Comparison of ENCODE assay signal across 9 cellular contexts in genomic region chr19:56476671-56477428, GRCh38. TPM values are rescaled to one million over a fixed set of nuclear protein-coding genes. Genes with fewer than 3 reads are reported as not detected.
A peak's percentile ranks its signal among the peaks of the same experiment; 100 is the strongest.
DNase-seq lines count a peak whose midpoint lies in the region; ATAC-seq and TF ChIP-seq lines count a peak whose summit lies in the region.
"Had no signal": no experiment of that assay in that cellular context is flagged by ENCODE, and none has a peak within 500 bp of the region (broad histone marks: within the 10 kb centered on the region; RNA-seq: fewer than 3 reads in every experiment).

Gene ZNF667, minus strand, starts transcription at chr19:56477345. Its CDS starts 14,975 bp downstream, at chr19:56462370.

- H3K9ac ChIP-seq in neural progenitor cell, result no peak within 1 kb of the TSS

- peak within 1 kb of the TSS; percentile 90 for H2AFZ ChIP-seq in neural progenitor cell (replicated peaks)

- peaks cover 9% of the 10 kb centered on the region for H3K4me1 Mint-ChIP-seq in activated CD8-positive, alpha-beta memory T cell treated with anti-CD3 and anti-CD28 coated beads, Interleukin-2, amount 10 ng/mL, durations not matched to agents 7 days and 5 days
- no peaks in the 10 kb centered on the region for H3K4me1 Mint-ChIP-seq in neural progenitor cell

- H3K36me3 ChIP-seq in neural progenitor cell (no peaks in the 10 kb centered on the region), tibial artery (peaks cover 29 to 39% (median 36%) of the 10 kb centered on the region in 3 donors)

- peak within 1 kb of the TSS; percentile 69 for H3K27ac Mint-ChIP-seq in activated CD8-positive, alpha-beta memory T cell treated with anti-CD3 and anti-CD28 coated beads, Interleukin-2, amount 10 ng/mL, durations not matched to agents 7 days and 5 days
- H3K27ac Mint-ChIP-seq in neural progenitor cell, result no peak within 1 kb of the TSS

- ATAC-seq in activated CD8-positive, alpha-beta memory T cell treated with anti-CD3 and anti-CD28 coated beads, Interleukin-2, amount 10 ng/mL, durations not matched to agents 7 days and 5 days, result no peak
- ATAC-seq in HG02870 (IDR thresholded peaks at IDR 0.05; ENCODE audit: unreplicated experiment), result no peak
- ATAC-seq: A549 had no signal

- peaks cover 35% of the 10 kb centered on the region for H3K9me3 Mint-ChIP-seq in activated CD8-positive, alpha-beta memory T cell treated with anti-CD3 and anti-CD28 coated beads, Interleukin-2, amount 10 ng/mL, durations not matched to agents 7 days and 5 days (ENCODE audit: low read depth)
- peaks cover 51% of the 10 kb centered on the region for H3K9me3 Mint-ChIP-seq in neural progenitor cell

- DNase-seq in NCI-H1092 treated with DMSO at 0.1 percent for 48 hours (lab: John Stamatoyannopoulos, UW) (peak; percentile 0), NCI-H1092 (lab: John Stamatoyannopoulos, UW) (no peak), fibroblast of gingiva (ENCODE audit: low read depth) (peak; percentile 46), neural progenitor cell (ENCODE audit: low spot score) (peak; percentile 7), tibial artery (no peak), HCEC 1CT (no peak)
- DNase-seq in activated CD8-positive, alpha-beta memory T cell treated with anti-CD3 and anti-CD28 coated beads, Interleukin-2, amount 10 ng/mL, durations not matched to agents 7 days and 5 days, result no peak

- H3K79me2 ChIP-seq in neural progenitor cell (ENCODE audit: low read depth), result peaks cover 42% of the 10 kb centered on the region

- H3K27me3 Mint-ChIP-seq in activated CD8-positive, alpha-beta memory T cell treated with anti-CD3 and anti-CD28 coated beads, Interleukin-2, amount 10 ng/mL, durations not matched to agents 7 days and 5 days, result peaks cover 4% of the 10 kb centered on the region
- H3K27me3 Mint-ChIP-seq in neural progenitor cell (ENCODE audit: insufficient read depth, low read depth), result peaks cover 8% of the 10 kb centered on the region

- H3F3A ChIP-seq in neural progenitor cell (ENCODE audit: low read depth), result no peaks in the 10 kb centered on the region

- intact Hi-C loops in tibial artery (cut with DNase I; ENCODE audit: low total_unique reads), result no loop called here

- no peaks in the 10 kb centered on the region for H4K20me1 ChIP-seq in neural progenitor cell (ENCODE audit: low read depth)

- H3K4me2 ChIP-seq in neural progenitor cell, result peak within 1 kb of the TSS; percentile 78
- H3K4me2 ChIP-seq: A549 had no signal

- peak within 1 kb of the TSS; percentile 68 for H3K4me3 Mint-ChIP-seq in activated CD8-positive, alpha-beta memory T cell treated with anti-CD3 and anti-CD28 coated beads, Interleukin-2, amount 10 ng/mL, durations not matched to agents 7 days and 5 days
- no peak within 1 kb of the TSS for H3K4me3 Mint-ChIP-seq in neural progenitor cell

- no peak for TF ChIP-seq CTCF in neural progenitor cell (IDR thresholded peaks at IDR 0.05)
- TF ChIP-seq CTCF in tibial artery (IDR thresholded peaks at IDR 0.05), result no peak

- CTCF ChIA-PET in activated CD8-positive, alpha-beta memory T cell treated with anti-CD3 and anti-CD28 coated beads, Interleukin-2, amount 10 ng/mL, durations not matched to agents 7 days and 5 days (lab: Charles Lee), result no interaction called here

- H3K27me3 ChIP-seq in neural progenitor cell (no peaks in the 10 kb centered on the region), tibial artery (no peaks in the 10 kb centered on the region)

- H3K27ac ChIP-seq in neural progenitor cell (peak within 1 kb of the TSS; percentile 55), tibial artery (peak within 1 kb of the TSS; percentile 77 to 82)
- H3K27ac ChIP-seq: A549 had no signal

- H3K9me3 ChIP-seq in neural progenitor cell (ENCODE audit: low read depth) (no peaks in the 10 kb centered on the region), tibial artery (peaks cover 0 to 51% (median 28%) of the 10 kb centered on the region in 3 donors)

- H3K4me3 ChIP-seq in neural progenitor cell (peak within 1 kb of the TSS; percentile 60), tibial artery (peak within 1 kb of the TSS; percentile 65 to 81)
- H3K4me3 ChIP-seq: A549 had no signal

- peaks cover 14% of the 10 kb centered on the region for H3K36me3 Mint-ChIP-seq in activated CD8-positive, alpha-beta memory T cell treated with anti-CD3 and anti-CD28 coated beads, Interleukin-2, amount 10 ng/mL, durations not matched to agents 7 days and 5 days
- peaks cover 3% of the 10 kb centered on the region for H3K36me3 Mint-ChIP-seq in neural progenitor cell

- H3K4me1 ChIP-seq in neural progenitor cell, result no peaks in the 10 kb centered on the region
- H3K4me1 ChIP-seq in tibial artery, result peaks cover 0 to 22% (median 16%) of the 10 kb centered on the region in 4 donors
- H3K4me1 ChIP-seq: A549 had no signal

RNA-seq across cellular contexts. Expression of gene ZNF667, which starts in this region (rescaled TPM):
- under 1 TPM; 0.32 to 0.52 TPM for total RNA-seq in activated CD8-positive, alpha-beta memory T cell treated with anti-CD3 and anti-CD28 coated beads, Interleukin-2, amount 10 ng/mL, durations not matched to agents 7 days and 5 days
- total RNA-seq in neural progenitor cell (ENCODE audit: low replicate concordance), result 8.0 and 8.6 TPM in 2 replicates

Comparison
In these comparisons a context has a peak if more than half of its experiments do, and no peak if none do; other contexts are left out.
1. DNase-seq: peak in NCI-H1092 treated with DMSO at 0.1 percent for 48 hours (single experiment), fibroblast of gingiva (single experiment) and neural progenitor cell (single experiment); none in NCI-H1092 (single experiment), activated CD8-positive, alpha-beta memory T cell treated with anti-CD3 and anti-CD28 coated beads, Interleukin-2, amount 10 ng/mL, durations not matched to agents 7 days and 5 days (single experiment), tibial artery (0 of 2) and HCEC 1CT (single experiment).